13 cellular contexts compared by ENCODE assay signal in genomic region chr3:154060606-154061380, GRCh38.
DNase-seq lines count a peak whose midpoint lies in the region; ATAC-seq lines count a peak whose summit lies in the region.
"Had no signal": no experiment of that assay in that cellular context is flagged by ENCODE, and none has a peak within 500 bp of the region (broad histone marks: within the 10 kb centered on the region; RNA-seq: fewer than 3 reads in every experiment).

No MANE protein-coding gene starts in this region.

- H3K27me3 Mint-ChIP-seq in natural killer cell treated with Interleukin-12 subunit alpha and Interleukin-12 subunit beta and Interleukin-15 and Interleukin-18, amount 100 ng/mL, for 72 hours: no peaks in the 10 kb centered on the region

- H3K9me2 ChIP-seq in GM23248 (ENCODE audit: insufficient read depth): no peaks in the 10 kb centered on the region

- no peaks in the 10 kb centered on the region for H3K36me3 ChIP-seq in GM23248 (ENCODE audit: low read depth)
- no peaks in the 10 kb centered on the region for H3K36me3 ChIP-seq in SJCRH30

- no peaks in the 10 kb centered on the region for H3K4me1 Mint-ChIP-seq in natural killer cell treated with Interleukin-12 subunit alpha and Interleukin-12 subunit beta and Interleukin-15 and Interleukin-18, amount 100 ng/mL, for 72 hours (ENCODE audit: low read depth in 2 of 2)
- H3K4me1 Mint-ChIP-seq: activated naive CD8-positive, alpha-beta T cell treated with anti-CD3 and anti-CD28 coated beads, Interleukin-2, amount 10 ng/mL, durations not matched to agents 7 days and 5 days had no signal

- H3K4me3 Mint-ChIP-seq in natural killer cell treated with Interleukin-12 subunit alpha and Interleukin-12 subunit beta and Interleukin-15 and Interleukin-18, amount 100 ng/mL, for 72 hours: no peak overlapping the region
- H3K4me3 Mint-ChIP-seq: activated naive CD8-positive, alpha-beta T cell treated with anti-CD3 and anti-CD28 coated beads, Interleukin-2, amount 10 ng/mL, durations not matched to agents 7 days and 5 days had no signal

- peaks cover 11% of the 10 kb centered on the region for H3K4me1 ChIP-seq in GM23248 (ENCODE audit: insufficient read depth)
- H3K4me1 ChIP-seq in SJCRH30: no peaks in the 10 kb centered on the region
- H3K4me1 ChIP-seq: Caco-2 had no signal

- WGBS in GM23248 (ENCODE audit: low coverage in 1 of 2, low lambda C conversion rate in 2 of 2, missing lambda C conversion rate in 2 of 2), 2 experiments: 25 to 27% methylated on average over 5 of the region's 5 CpGs

- no peak for ATAC-seq in natural killer cell treated with Interleukin-12 subunit alpha and Interleukin-12 subunit beta and Interleukin-15 and Interleukin-18, amount 100 ng/mL, for 72 hours
- ATAC-seq in GM19455 (IDR thresholded peaks at IDR 0.05; ENCODE audit: unreplicated experiment): no peak
- no peak for ATAC-seq in HG03025 (IDR thresholded peaks at IDR 0.05; ENCODE audit: low FRiP score, unreplicated experiment)

- H3K4me2 ChIP-seq in GM23248 (ENCODE audit: unreplicated experiment): peak overlapping the region; percentile 40
- H3K4me2 ChIP-seq: KMS-11 had no signal

- H3K4me3 ChIP-seq in GM23248: 0 out of 2 replicates have a peak overlapping the region, but pooled peaks have one; percentile 5
- no peak overlapping the region for H3K4me3 ChIP-seq in SJCRH30

- H3K27me3 ChIP-seq in GM23248 (replicated peaks; ENCODE audit: insufficient read depth): no peaks in the 10 kb centered on the region
- H3K27me3 ChIP-seq in SJCRH30: no peaks in the 10 kb centered on the region

- in situ Hi-C loops in GM23248 (cut with MboI): no loop called here

- no peaks in the 10 kb centered on the region for H3K36me3 Mint-ChIP-seq in natural killer cell treated with Interleukin-12 subunit alpha and Interleukin-12 subunit beta and Interleukin-15 and Interleukin-18, amount 100 ng/mL, for 72 hours
- H3K36me3 Mint-ChIP-seq: activated naive CD8-positive, alpha-beta T cell treated with anti-CD3 and anti-CD28 coated beads, Interleukin-2, amount 10 ng/mL, durations not matched to agents 7 days and 5 days had no signal

- no peaks in the 10 kb centered on the region for H3K79me2 ChIP-seq in GM23248 (ENCODE audit: insufficient read depth)

- H4K20me1 ChIP-seq in GM23248 (ENCODE audit: insufficient read depth): no peaks in the 10 kb centered on the region

- peak overlapping the region; percentile 52 for H3K27ac ChIP-seq in GM23248
- no peak overlapping the region for H3K27ac ChIP-seq in SJCRH30
- H3K27ac ChIP-seq: KMS-11 had no signal

- peak; percentile 83 for DNase-seq in GM23248
- DNase-seq in cerebellum (ENCODE audit: low spot score): peak; percentile 4
- DNase-seq in iPS-NIHi7 (ENCODE audit: extremely low spot score): peak; percentile 35
- DNase-seq in renal cortical epithelial cell (ENCODE audit: low read depth): peak; percentile 42
- DNase-seq in SJCRH30: no peak
- DNase-seq in natural killer cell treated with Interleukin-12 subunit alpha and Interleukin-12 subunit beta and Interleukin-15 and Interleukin-18, amount 100 ng/mL, for 72 hours (ENCODE audit: low spot score): no peak
- DNase-seq: activated CD4-positive, CD25-positive, alpha-beta regulatory T cell; activated naive CD8-positive, alpha-beta T cell treated with anti-CD3 and anti-CD28 coated beads, Interleukin-2, amount 10 ng/mL, durations not matched to agents 7 days and 5 days; Caco-2; NCI-H774 had no signal

- H3K27ac Mint-ChIP-seq in natural killer cell treated with Interleukin-12 subunit alpha and Interleukin-12 subunit beta and Interleukin-15 and Interleukin-18, amount 100 ng/mL, for 72 hours: no peak overlapping the region
- H3K27ac Mint-ChIP-seq: activated naive CD8-positive, alpha-beta T cell treated with anti-CD3 and anti-CD28 coated beads, Interleukin-2, amount 10 ng/mL, durations not matched to agents 7 days and 5 days had no signal

- H3K9me3 ChIP-seq in GM23248 (ENCODE audit: low read depth) (no peaks in the 10 kb centered on the region), SJCRH30 (replicated peaks) (no peaks in the 10 kb centered on the region)
- H3K9me3 ChIP-seq: Caco-2 had no signal

- H2AFZ ChIP-seq in GM23248: peak overlapping the region; percentile 12

- no peaks in the 10 kb centered on the region for H3F3A ChIP-seq in GM23248 (ENCODE audit: insufficient read depth)

- peaks cover 4% of the 10 kb centered on the region for H3K9me3 Mint-ChIP-seq in natural killer cell treated with Interleukin-12 subunit alpha and Interleukin-12 subunit beta and Interleukin-15 and Interleukin-18, amount 100 ng/mL, for 72 hours
- H3K9me3 Mint-ChIP-seq: activated naive CD8-positive, alpha-beta T cell treated with anti-CD3 and anti-CD28 coated beads, Interleukin-2, amount 10 ng/mL, durations not matched to agents 7 days and 5 days had no signal

- H3K9ac ChIP-seq in GM23248: peak overlapping the region; percentile 56
- H3K9ac ChIP-seq: KMS-11 had no signal

Comparison
In these comparisons a context has a peak if more than half of its experiments do, and no peak if none do; other contexts are left out.
1. DNase-seq: peak in GM23248 (single experiment), cerebellum (single experiment), iPS-NIHi7 (single experiment) and renal cortical epithelial cell (single experiment); none in SJCRH30 (0 of 2) and natural killer cell treated with Interleukin-12 subunit alpha and Interleukin-12 subunit beta and Interleukin-15 and Interleukin-18, amount 100 ng/mL, for 72 hours (single experiment).